16 cellular contexts compared by ENCODE assay signal in the genomic region with DNA sequence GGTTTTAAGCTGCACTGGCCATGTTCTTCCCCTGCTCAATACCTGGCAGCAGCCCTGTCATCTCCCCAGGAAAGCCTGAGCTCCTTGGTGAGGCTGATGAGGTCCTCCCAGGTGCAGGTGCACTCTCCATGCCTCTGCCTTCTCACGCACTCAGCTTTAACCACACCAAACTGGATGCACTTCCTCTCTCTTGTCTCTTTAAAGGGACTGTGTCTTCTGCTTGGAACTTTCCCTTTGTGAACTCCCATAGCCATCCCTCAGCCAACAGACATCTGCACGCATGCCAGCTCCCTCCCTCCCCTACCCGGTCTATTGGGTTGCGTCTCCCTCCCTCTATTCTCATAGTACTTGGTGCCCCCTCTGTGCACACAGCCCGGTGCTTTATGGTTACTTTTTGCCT.
DNase-seq lines count a peak whose midpoint lies in the region; ATAC-seq and TF ChIP-seq lines count a peak whose summit lies in the region.
"Had no signal": no experiment of that assay in that cellular context is flagged by ENCODE, and none has a peak within 500 bp of the region (broad histone marks: within the 10 kb centered on the region; RNA-seq: fewer than 3 reads in every experiment).

No MANE protein-coding gene starts in this region.

- H3K27ac ChIP-seq in CD4-positive, CD25-positive, alpha-beta regulatory T cell (ENCODE audit: insufficient read depth, low read length, poor library complexity, severe bottlenecking), result no peak overlapping the region
- H3K27ac ChIP-seq in KMS-11, result peak overlapping the region; percentile 57; the same call in 1 of the 2 replicates
- H3K27ac ChIP-seq: RWPE1 had no signal

- no peaks in the 10 kb centered on the region for H3K27me3 ChIP-seq in CD4-positive, CD25-positive, alpha-beta regulatory T cell (ENCODE audit: control insufficient read depth, insufficient read depth, low read length)
- no peaks in the 10 kb centered on the region for H3K27me3 ChIP-seq in KMS-11 (ENCODE audit: insufficient read depth, low read depth)

- no peak for DNase-seq in CD4-positive, CD25-positive, alpha-beta regulatory T cell
- no peak for DNase-seq in NCI-H69 (lab: John Stamatoyannopoulos, UW)
- no peak for DNase-seq in kidney glomerular epithelial cell (lab: John Stamatoyannopoulos, UW)
- DNase-seq in NK-92 treated with Interleukin-12 subunit alpha and Interleukin-12 subunit beta, amount 100 ng/mL, for 24 hours (lab: John Stamatoyannopoulos, UW), result no peak
- DNase-seq: activated CD8-positive, alpha-beta memory T cell treated with anti-CD3 and anti-CD28 coated beads, Interleukin-2, amount 50 U/mL, for 4 hours; effector memory CD8-positive, alpha-beta T cell; natural killer cell; NCI-H82; retina had no signal

- no peak for ATAC-seq in CD4-positive, CD25-positive, alpha-beta regulatory T cell (ENCODE audit: low read depth in 2 of 2)
- no peak for ATAC-seq in GM19395 (IDR thresholded peaks at IDR 0.05; ENCODE audit: unreplicated experiment)
- ATAC-seq: activated CD4-positive, CD25-positive, alpha-beta regulatory T cell treated with anti-CD3 and anti-CD28 coated beads, Interleukin-2, amount 50 U/mL, for 24 hours; effector memory CD8-positive, alpha-beta T cell; natural killer cell had no signal

- peak overlapping the region; percentile 58; the same call in 1 of the 2 replicates for H3K4me2 ChIP-seq in KMS-11

- no peak overlapping the region for H2AFZ ChIP-seq in KMS-11 (ENCODE audit: low read depth)

- H3K4me1 Mint-ChIP-seq in CD4-positive, CD25-positive, alpha-beta regulatory T cell, result peaks cover 21 to 93% (median 66%) of the 10 kb centered on the region in 4 donors
- H3K4me1 Mint-ChIP-seq in brain, result peaks cover 100% of the 10 kb centered on the region
- peaks cover 82% of the 10 kb centered on the region for H3K4me1 Mint-ChIP-seq in nephron

- no peaks in the 10 kb centered on the region for H3K9me3 Mint-ChIP-seq in CD4-positive, CD25-positive, alpha-beta regulatory T cell
- H3K9me3 Mint-ChIP-seq in brain (no peaks in the 10 kb centered on the region), nephron (no peaks in the 10 kb centered on the region)
- H3K9me3 Mint-ChIP-seq: effector memory CD8-positive, alpha-beta T cell; natural killer cell had no signal

- H3K36me3 Mint-ChIP-seq in CD4-positive, CD25-positive, alpha-beta regulatory T cell, result peaks cover 4% of the 10 kb centered on the region
- H3K36me3 Mint-ChIP-seq in brain (no peaks in the 10 kb centered on the region), nephron (ENCODE audit: low read depth) (no peaks in the 10 kb centered on the region)
- H3K36me3 Mint-ChIP-seq: activated naive CD8-positive, alpha-beta T cell; natural killer cell had no signal

- no peaks in the 10 kb centered on the region for H4K20me1 ChIP-seq in KMS-11 (ENCODE audit: insufficient read depth)

- no peak overlapping the region for H3K4me3 ChIP-seq in CD4-positive, CD25-positive, alpha-beta regulatory T cell (ENCODE audit: low read depth, low read length)
- H3K4me3 ChIP-seq in KMS-11 (IDR thresholded peaks at IDR 0.05; ENCODE audit: insufficient read depth, low read depth, low read length), result no peak overlapping the region

- peaks cover 22% of the 10 kb centered on the region for H3K4me1 ChIP-seq in CD4-positive, CD25-positive, alpha-beta regulatory T cell (ENCODE audit: control insufficient read depth, insufficient read depth, low read length, poor library complexity, severe bottlenecking)
- peaks cover 83% of the 10 kb centered on the region for H3K4me1 ChIP-seq in KMS-11 (ENCODE audit: low read depth, poor library complexity, severe bottlenecking)

- peaks cover 72% of the 10 kb centered on the region for H3K79me2 ChIP-seq in KMS-11 (ENCODE audit: insufficient read depth, low read depth)

- TF ChIP-seq CTCF in KMS-11 (conservative IDR thresholded peaks at IDR 0.05; ENCODE audit: low read depth, low read length) (no peak), brain (conservative IDR thresholded peaks at IDR 0.05) (no peak), nephron (IDR thresholded peaks at IDR 0.05; ENCODE audit: unreplicated experiment in 3 of 3) (no peak)

- H3K27ac Mint-ChIP-seq in CD4-positive, CD25-positive, alpha-beta regulatory T cell, result peak overlapping the region in 2 of 3 donors; percentile 51 to 84
- H3K27ac Mint-ChIP-seq in brain, result peak overlapping the region; percentile 58 to 98 (median 95)
- peak overlapping the region; percentile 97 to 99 (median 98) for H3K27ac Mint-ChIP-seq in nephron
- H3K27ac Mint-ChIP-seq: activated naive CD8-positive, alpha-beta T cell; effector memory CD8-positive, alpha-beta T cell; natural killer cell had no signal

- peak overlapping the region; percentile 10; the same call in 1 of the 2 replicates for H3K9ac ChIP-seq in KMS-11

- peaks cover 3% of the 10 kb centered on the region for H3K36me3 ChIP-seq in CD4-positive, CD25-positive, alpha-beta regulatory T cell (ENCODE audit: control insufficient read depth, insufficient read depth, low read length)
- H3K36me3 ChIP-seq in KMS-11 (ENCODE audit: insufficient read depth), result no peaks in the 10 kb centered on the region

- H3K9me3 ChIP-seq in CD4-positive, CD25-positive, alpha-beta regulatory T cell (ENCODE audit: control insufficient read depth in 2 of 2, low read length in 2 of 2), result no peaks in the 10 kb centered on the region

- H3K27me3 Mint-ChIP-seq in CD4-positive, CD25-positive, alpha-beta regulatory T cell, result no peaks in the 10 kb centered on the region
- H3K27me3 Mint-ChIP-seq in brain (peaks cover 3% of the 10 kb centered on the region), nephron (ENCODE audit: low read depth) (peaks cover 96% of the 10 kb centered on the region)
- H3K27me3 Mint-ChIP-seq: activated naive CD8-positive, alpha-beta T cell; effector memory CD8-positive, alpha-beta T cell had no signal

- H3K4me3 Mint-ChIP-seq in CD4-positive, CD25-positive, alpha-beta regulatory T cell, result peak overlapping the region in 2 of 4 donors; percentile 51 to 58
- peak overlapping the region in 4 of 5 experiments; percentile 8 to 79 (median 52) for H3K4me3 Mint-ChIP-seq in brain
- peak overlapping the region; percentile 30 to 68 (median 48) for H3K4me3 Mint-ChIP-seq in nephron
- H3K4me3 Mint-ChIP-seq: activated naive CD8-positive, alpha-beta T cell; effector memory CD8-positive, alpha-beta T cell; natural killer cell had no signal
